8 cellular contexts compared by ENCODE assay signal in the genomic region with DNA sequence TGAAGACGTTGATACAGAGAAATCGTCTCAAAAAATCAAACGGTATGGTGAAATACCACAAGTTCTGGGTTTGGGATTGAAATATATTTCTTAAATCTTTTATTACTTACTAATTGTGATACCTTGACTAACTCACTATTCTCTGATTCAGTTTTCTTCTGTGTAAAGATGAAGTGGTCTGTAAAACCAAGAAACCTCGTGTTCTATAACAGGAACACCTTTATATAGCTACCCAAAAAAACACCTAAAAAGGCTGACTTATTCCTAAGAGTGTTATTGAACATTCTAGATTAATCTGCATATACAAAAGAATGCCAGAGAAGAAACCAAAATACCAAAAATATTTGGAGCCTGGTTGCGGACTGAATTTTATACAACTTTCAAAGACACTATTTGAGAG. TPM values are rescaled to one million over a fixed set of nuclear protein-coding genes. Genes with fewer than 3 reads are reported as not detected.
DNase-seq lines count a peak whose midpoint lies in the region; TF ChIP-seq lines count a peak whose summit lies in the region.

No MANE protein-coding gene starts in this region.

- no peaks in the 10 kb centered on the region for H3K9me3 ChIP-seq in liver (ENCODE audit: control insufficient read depth in 4 of 4, low read length in 3 of 4)

- peak overlapping the region; percentile 96 for H3K27ac Mint-ChIP-seq in activated naive CD4-positive, alpha-beta T cell treated with anti-CD3 and anti-CD28 coated beads, Interleukin-2, amount 50 U/mL, for 24 hours
- peak overlapping the region; percentile 87 for H3K27ac Mint-ChIP-seq in activated T-helper 2 cell treated with anti-CD3 and anti-CD28 coated beads, Interferon-gamma antibody, Interleukin-2, Interleukin-4, amounts not matched to agents 10 μg/mL and 5 μg/mL and 100 μg/mL, durations not matched to agents 14 hours and 24 hours and 36 hours
- peak overlapping the region; percentile 95 for H3K27ac Mint-ChIP-seq in type B pancreatic cell

- peaks cover 2% of the 10 kb centered on the region for H3K36me3 Mint-ChIP-seq in activated naive CD4-positive, alpha-beta T cell treated with anti-CD3 and anti-CD28 coated beads, Interleukin-2, amount 50 U/mL, for 24 hours
- H3K36me3 Mint-ChIP-seq in activated T-helper 2 cell treated with anti-CD3 and anti-CD28 coated beads, Interferon-gamma antibody, Interleukin-2, Interleukin-4, amounts not matched to agents 10 μg/mL and 5 μg/mL and 100 μg/mL, durations not matched to agents 14 hours and 24 hours and 36 hours (ENCODE audit: low read depth): peaks cover 4% of the 10 kb centered on the region
- no peaks in the 10 kb centered on the region for H3K36me3 Mint-ChIP-seq in type B pancreatic cell

- H3K4me3 ChIP-seq in liver (ENCODE audit: low read depth in 1 of 3, low read length in 3 of 3): peak overlapping the region in 1 of 3 donors; percentile 73

- H3K36me3 ChIP-seq in liver (ENCODE audit: control insufficient read depth in 4 of 4, insufficient read depth in 3 of 4, low read depth in 1 of 4, low read length in 3 of 4): peaks cover 0 to 5% (median under 1%) of the 10 kb centered on the region in 4 donors

- H3K4me1 Mint-ChIP-seq in activated naive CD4-positive, alpha-beta T cell treated with anti-CD3 and anti-CD28 coated beads, Interleukin-2, amount 50 U/mL, for 24 hours: peaks cover 29% of the 10 kb centered on the region
- peaks cover 13% of the 10 kb centered on the region for H3K4me1 Mint-ChIP-seq in activated T-helper 2 cell treated with anti-CD3 and anti-CD28 coated beads, Interferon-gamma antibody, Interleukin-2, Interleukin-4, amounts not matched to agents 10 μg/mL and 5 μg/mL and 100 μg/mL, durations not matched to agents 14 hours and 24 hours and 36 hours (ENCODE audit: low read depth)
- peaks cover 7% of the 10 kb centered on the region for H3K4me1 Mint-ChIP-seq in type B pancreatic cell (ENCODE audit: unreplicated experiment)

- no peaks in the 10 kb centered on the region for H3K27me3 ChIP-seq in liver (ENCODE audit: control insufficient read depth in 4 of 4, insufficient read depth in 4 of 4, low read length in 3 of 4)

- no peak for TF ChIP-seq RAD21 in liver (IDR thresholded peaks at IDR 0.05)

- no peaks in the 10 kb centered on the region for H3K9me3 Mint-ChIP-seq in activated naive CD4-positive, alpha-beta T cell treated with anti-CD3 and anti-CD28 coated beads, Interleukin-2, amount 50 U/mL, for 24 hours
- H3K9me3 Mint-ChIP-seq in activated T-helper 2 cell treated with anti-CD3 and anti-CD28 coated beads, Interferon-gamma antibody, Interleukin-2, Interleukin-4, amounts not matched to agents 10 μg/mL and 5 μg/mL and 100 μg/mL, durations not matched to agents 14 hours and 24 hours and 36 hours: no peaks in the 10 kb centered on the region
- H3K9me3 Mint-ChIP-seq in type B pancreatic cell: no peaks in the 10 kb centered on the region

- peak overlapping the region; percentile 96 for H3K4me3 Mint-ChIP-seq in activated naive CD4-positive, alpha-beta T cell treated with anti-CD3 and anti-CD28 coated beads, Interleukin-2, amount 50 U/mL, for 24 hours
- H3K4me3 Mint-ChIP-seq in activated T-helper 2 cell treated with anti-CD3 and anti-CD28 coated beads, Interferon-gamma antibody, Interleukin-2, Interleukin-4, amounts not matched to agents 10 μg/mL and 5 μg/mL and 100 μg/mL, durations not matched to agents 14 hours and 24 hours and 36 hours (ENCODE audit: low read depth): peak overlapping the region; percentile 88
- H3K4me3 Mint-ChIP-seq in type B pancreatic cell: peak overlapping the region; percentile 89

- WGBS in liver: 88% methylated on average over 5 of the region's 5 CpGs

- H3K27me3 Mint-ChIP-seq in activated naive CD4-positive, alpha-beta T cell treated with anti-CD3 and anti-CD28 coated beads, Interleukin-2, amount 50 U/mL, for 24 hours: no peaks in the 10 kb centered on the region
- H3K27me3 Mint-ChIP-seq in activated T-helper 2 cell treated with anti-CD3 and anti-CD28 coated beads, Interferon-gamma antibody, Interleukin-2, Interleukin-4, amounts not matched to agents 10 μg/mL and 5 μg/mL and 100 μg/mL, durations not matched to agents 14 hours and 24 hours and 36 hours (ENCODE audit: low read depth): peaks cover 6% of the 10 kb centered on the region
- no peaks in the 10 kb centered on the region for H3K27me3 Mint-ChIP-seq in type B pancreatic cell

- no peak for TF ChIP-seq CTCF in liver (IDR thresholded peaks at IDR 0.05; ENCODE audit: low read depth, low read length, missing input control)
- no peak for TF ChIP-seq CTCF in type B pancreatic cell (conservative IDR thresholded peaks at IDR 0.05)

- no peak overlapping the region for H3K9ac ChIP-seq in liver (ENCODE audit: low read depth in 1 of 2, low read length in 2 of 2)

- intact Hi-C loops in activated T-helper 2 cell treated with anti-CD3 and anti-CD28 coated beads, Interferon-gamma antibody, Interleukin-2, Interleukin-4, amounts not matched to agents 10 μg/mL and 5 μg/mL and 100 μg/mL, durations not matched to agents 14 hours and 24 hours and 36 hours (cut with micrococcal nuclease): loop anchor here (5.0 kb wide), 1 partner anchor 535 kb away; the partner anchor contains the start of genes CRYZ and TYW3

- H3K27ac ChIP-seq in liver (ENCODE audit: low read depth in 1 of 2, low read length in 2 of 2): peak overlapping the region; percentile 74 to 83

- no peak for DNase-seq in activated naive CD4-positive, alpha-beta T cell treated with anti-CD3 and anti-CD28 coated beads, Interleukin-2, amount 50 U/mL, for 16 hours
- no peak for DNase-seq in activated T-helper 2 cell treated with anti-CD3 and anti-CD28 coated beads, Interferon-gamma antibody, Interleukin-2, Interleukin-4, amounts not matched to agents 10 μg/mL and 5 μg/mL and 100 μg/mL, durations not matched to agents 14 hours and 24 hours and 36 hours (ENCODE audit: low spot score)
- DNase-seq in type B pancreatic cell (ENCODE audit: extremely low spot score, unreplicated experiment) (no peak), HPDE6-E6E7 (ENCODE audit: extremely low spot score) (no peak), NCI-H82 (lab: John Stamatoyannopoulos, UW) (no peak), activated gamma-delta T cell (lab: John Stamatoyannopoulos, UW) (no peak)

- peaks cover 0 to 7% (median 2%) of the 10 kb centered on the region in 4 donors for H3K4me1 ChIP-seq in liver (ENCODE audit: control insufficient read depth in 4 of 4, insufficient read depth in 4 of 4, low read length in 3 of 4)

TF ChIP-seq in liver, 16 proteins besides CTCF, POLR2A, EP300 and RAD21 (continues in another document):
- TF ChIP-seq EGR1 (IDR thresholded peaks at IDR 0.05; ENCODE audit: low read depth in 2 of 2): no peak
- TF ChIP-seq, protein P1, sequence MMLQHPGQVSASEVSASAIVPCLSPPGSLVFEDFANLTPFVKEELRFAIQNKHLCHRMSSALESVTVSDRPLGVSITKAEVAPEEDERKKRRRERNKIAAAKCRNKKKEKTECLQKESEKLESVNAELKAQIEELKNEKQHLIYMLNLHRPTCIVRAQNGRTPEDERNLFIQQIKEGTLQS (IDR thresholded peaks at IDR 0.05): no peak
- no peak for TF ChIP-seq FOXA1 (IDR thresholded peaks at IDR 0.05)
- TF ChIP-seq GABPA (IDR thresholded peaks at IDR 0.05 in 1 of 2, conservative IDR thresholded peaks at IDR 0.05 in 1 of 2): no peak
- no peak for TF ChIP-seq YY1 (IDR thresholded peaks at IDR 0.05)
- TF ChIP-seq, protein P2, sequence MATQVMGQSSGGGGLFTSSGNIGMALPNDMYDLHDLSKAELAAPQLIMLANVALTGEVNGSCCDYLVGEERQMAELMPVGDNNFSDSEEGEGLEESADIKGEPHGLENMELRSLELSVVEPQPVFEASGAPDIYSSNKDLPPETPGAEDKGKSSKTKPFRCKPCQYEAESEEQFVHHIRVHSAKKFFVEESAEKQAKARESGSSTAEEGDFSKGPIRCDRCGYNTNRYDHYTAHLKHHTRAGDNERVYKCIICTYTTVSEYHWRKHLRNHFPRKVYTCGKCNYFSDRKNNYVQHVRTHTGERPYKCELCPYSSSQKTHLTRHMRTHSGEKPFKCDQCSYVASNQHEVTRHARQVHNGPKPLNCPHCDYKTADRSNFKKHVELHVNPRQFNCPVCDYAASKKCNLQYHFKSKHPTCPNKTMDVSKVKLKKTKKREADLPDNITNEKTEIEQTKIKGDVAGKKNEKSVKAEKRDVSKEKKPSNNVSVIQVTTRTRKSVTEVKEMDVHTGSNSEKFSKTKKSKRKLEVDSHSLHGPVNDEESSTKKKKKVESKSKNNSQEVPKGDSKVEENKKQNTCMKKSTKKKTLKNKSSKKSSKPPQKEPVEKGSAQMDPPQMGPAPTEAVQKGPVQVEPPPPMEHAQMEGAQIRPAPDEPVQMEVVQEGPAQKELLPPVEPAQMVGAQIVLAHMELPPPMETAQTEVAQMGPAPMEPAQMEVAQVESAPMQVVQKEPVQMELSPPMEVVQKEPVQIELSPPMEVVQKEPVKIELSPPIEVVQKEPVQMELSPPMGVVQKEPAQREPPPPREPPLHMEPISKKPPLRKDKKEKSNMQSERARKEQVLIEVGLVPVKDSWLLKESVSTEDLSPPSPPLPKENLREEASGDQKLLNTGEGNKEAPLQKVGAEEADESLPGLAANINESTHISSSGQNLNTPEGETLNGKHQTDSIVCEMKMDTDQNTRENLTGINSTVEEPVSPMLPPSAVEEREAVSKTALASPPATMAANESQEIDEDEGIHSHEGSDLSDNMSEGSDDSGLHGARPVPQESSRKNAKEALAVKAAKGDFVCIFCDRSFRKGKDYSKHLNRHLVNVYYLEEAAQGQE (IDR thresholded peaks at IDR 0.05): no peak
- TF ChIP-seq SP1 (IDR thresholded peaks at IDR 0.05): no peak

RNA-seq across cellular contexts. Expression of gene LRRIQ3, which starts 0.7 kb away (rescaled TPM):
- 0.46 and 0.55 TPM in 2 replicates for total RNA-seq in activated T-helper 2 cell treated with anti-CD3 and anti-CD28 coated beads, Interferon-gamma antibody, Interleukin-2, Interleukin-4, amounts not matched to agents 10 μg/mL and 5 μg/mL and 100 μg/mL, durations not matched to agents 14 hours and 24 hours and 36 hours
- total RNA-seq in liver (1 to 10 TPM; 1.3 to 1.6 TPM), type B pancreatic cell (ENCODE audit: low replicate concordance) (0.99 and 1.4 TPM in 2 replicates)
- under 1 TPM; 0.37 to 0.69 TPM for polyA plus RNA-seq in liver

RNA-seq across cellular contexts. Expression of gene FPGT, which starts 0.8 kb away (rescaled TPM):
- total RNA-seq in activated T-helper 2 cell treated with anti-CD3 and anti-CD28 coated beads, Interferon-gamma antibody, Interleukin-2, Interleukin-4, amounts not matched to agents 10 μg/mL and 5 μg/mL and 100 μg/mL, durations not matched to agents 14 hours and 24 hours and 36 hours: 9.2 and 11.6 TPM in 2 replicates
- total RNA-seq in liver (10 to 100 TPM; 13.7 to 19.2 TPM), type B pancreatic cell (ENCODE audit: low replicate concordance) (11.5 and 16.5 TPM in 2 replicates)
- 1 to 10 TPM; 5.2 to 6.4 TPM for polyA plus RNA-seq in liver

RNA-seq across cellular contexts. Expression of gene TNNI3K, which starts 37.9 kb away (rescaled TPM):
- not detected in 2 replicates for total RNA-seq in activated T-helper 2 cell treated with anti-CD3 and anti-CD28 coated beads, Interferon-gamma antibody, Interleukin-2, Interleukin-4, amounts not matched to agents 10 μg/mL and 5 μg/mL and 100 μg/mL, durations not matched to agents 14 hours and 24 hours and 36 hours
- under 1 TPM in 1 of 2 donors, not detected in 1; 0.09 TPM for total RNA-seq in liver
- polyA plus RNA-seq in liver: under 1 TPM in 1 of 2 donors, not detected in 1; 0.10 TPM
- total RNA-seq in type B pancreatic cell (ENCODE audit: low replicate concordance): 0.69 TPM in 1 of 2 replicates, not detected in the other
